Comparison of ENCODE assay signal across 1 cellular context in genomic region chr3:49006591-49007067, GRCh38.
TF ChIP-seq lines count a peak whose summit lies in the region.

No MANE protein-coding gene starts in this region.

TF ChIP-seq in endothelial cell of umbilical vein, 7 proteins besides CTCF, POLR2A, EP300 and RAD21:
- no peak for TF ChIP-seq POLR2AphosphoS5 (IDR thresholded peaks at IDR 0.05; ENCODE audit: insufficient read depth, low read depth, low read length)
- no peak for TF ChIP-seq MYC (IDR thresholded peaks at IDR 0.05; ENCODE audit: low read depth, low read length)
- TF ChIP-seq MAX (IDR thresholded peaks at IDR 0.05; ENCODE audit: insufficient read depth, insufficient read length), result no peak
- TF ChIP-seq FOS (IDR thresholded peaks at IDR 0.05; ENCODE audit: borderline replicate concordance, insufficient read depth, low read length), result no peak
- no peak for TF ChIP-seq EZH2 (IDR thresholded peaks at IDR 0.05; ENCODE audit: borderline replicate concordance, low read depth, low read length, severe bottlenecking)
- no peak for TF ChIP-seq JUN (IDR thresholded peaks at IDR 0.05; ENCODE audit: borderline replicate concordance, insufficient read depth, insufficient read length, low read depth)
- TF ChIP-seq GATA2 (IDR thresholded peaks at IDR 0.05; ENCODE audit: insufficient read depth, insufficient read length, low read depth, low read length), result no peak
